Comparison of ENCODE assay signal across 20 cellular contexts in genomic region chr17:40810505-40810904, GRCh38. TPM values are rescaled to one million over a fixed set of nuclear protein-coding genes. Genes with fewer than 3 reads are reported as not detected.
DNase-seq lines count a peak whose midpoint lies in the region; ATAC-seq, FAIRE-seq and TF ChIP-seq lines count a peak whose summit lies in the region.
"Had no signal": no experiment of that assay in that cellular context is flagged by ENCODE, and none has a peak within 500 bp of the region (broad histone marks: within the 10 kb centered on the region; RNA-seq: fewer than 3 reads in every experiment).

No MANE protein-coding gene starts in this region.

- ATAC-seq in foreskin keratinocyte: no peak
- ATAC-seq: gastroesophageal sphincter had no signal

- H3K9me3 ChIP-seq in SJSA1 (replicated peaks): no peaks in the 10 kb centered on the region
- peaks cover 7% of the 10 kb centered on the region for H3K9me3 ChIP-seq in WERI-Rb-1 (ENCODE audit: severe bottlenecking)
- H3K9me3 ChIP-seq: gastroesophageal sphincter had no signal

- H3K27me3 ChIP-seq in SJSA1 (replicated peaks): no peaks in the 10 kb centered on the region
- peaks cover 6% of the 10 kb centered on the region for H3K27me3 ChIP-seq in foreskin keratinocyte
- peaks cover 73% of the 10 kb centered on the region for H3K27me3 ChIP-seq in WERI-Rb-1 (ENCODE audit: insufficient read depth, low read depth, severe bottlenecking)

- H3K4me3 ChIP-seq in SJSA1: no peak overlapping the region
- H3K4me3 ChIP-seq in WERI-Rb-1 (ENCODE audit: low read depth, low read length): no peak overlapping the region
- H3K4me3 ChIP-seq: gastroesophageal sphincter, stomach had no signal

- H3K27ac ChIP-seq in SJSA1 (peak overlapping the region; percentile 78), foreskin keratinocyte (no peak overlapping the region), WERI-Rb-1 (no peak overlapping the region), caudate nucleus (ENCODE audit: low read depth, low read length) (no peak overlapping the region)
- H3K27ac ChIP-seq: gastroesophageal sphincter, HL-60, stomach had no signal

- DNase-seq in A172 (ENCODE audit: low spot score) (peak; percentile 67), H54 (ENCODE audit: insufficient read length, low spot score) (peak; percentile 24), SJSA1 (ENCODE audit: low read depth in 1 of 2, low spot score in 2 of 2) (peak in 1 of 2 experiments; percentile 66), foreskin keratinocyte (peak; percentile 65 to 71), D341Med (ENCODE audit: low spot score) (no peak), WERI-Rb-1 (no peak), HuH-7 (ENCODE audit: low spot score) (no peak), caudate nucleus (lab: John Stamatoyannopoulos, UW) (no peak)
- DNase-seq: endodermal cell, GF-D8, Karpas-422, NCI-H1694, NCI-H524, stomach had no signal

- FAIRE-seq in H54 (lab: Jason Lieb, UNC): peak; percentile 43

- no peak for TF ChIP-seq POLR2A in H54 (IDR thresholded peaks at IDR 0.05; ENCODE audit: low read depth, low read length)

- no peak for TF ChIP-seq CTCF in foreskin keratinocyte (conservative IDR thresholded peaks at IDR 0.05)
- no peak for TF ChIP-seq CTCF in WERI-Rb-1 (IDR thresholded peaks at IDR 0.05; ENCODE audit: low read depth, low read length)

- H3K36me3 ChIP-seq in SJSA1: no peaks in the 10 kb centered on the region
- no peaks in the 10 kb centered on the region for H3K36me3 ChIP-seq in WERI-Rb-1
- H3K36me3 ChIP-seq: gastroesophageal sphincter, stomach had no signal

- H3K4me1 ChIP-seq in SJSA1 (replicated peaks) (peaks cover 36% of the 10 kb centered on the region), foreskin keratinocyte (peaks cover 10% of the 10 kb centered on the region)
- H3K4me1 ChIP-seq: gastroesophageal sphincter, stomach had no signal

RNA-seq across cellular contexts. Expression of gene KRT28, which starts 10.7 kb away (rescaled TPM):
- not detected in 2 replicates for total RNA-seq in A172 (2014; rRNA removed; shearing (Covaris generic))
- not detected in 2 replicates for total RNA-seq in SJSA1 (2014; rRNA removed; shearing (Covaris generic))
- not detected in 2 replicates for total RNA-seq in foreskin keratinocyte
- not detected in 2 replicates for polyA plus RNA-seq in foreskin keratinocyte
- total RNA-seq: endodermal cell, gastroesophageal sphincter, H4, mesenteric fat pad, stomach, urinary bladder had no signal
- polyA plus RNA-seq: neural cell, stomach, urinary bladder had no signal

RNA-seq across cellular contexts. Expression of gene KRT10, which starts 11.9 kb away (rescaled TPM):
- total RNA-seq in A172 (2014; rRNA removed; shearing (Covaris generic)): 28.5 and 34.7 TPM in 2 replicates
- 29.7 and 73.0 TPM in 2 replicates for total RNA-seq in SJSA1 (2014; rRNA removed; shearing (Covaris generic))
- 33.0 and 35.9 TPM in 2 replicates for total RNA-seq in foreskin keratinocyte
- polyA plus RNA-seq in foreskin keratinocyte: 71.3 and 72.4 TPM in 2 replicates

RNA-seq across cellular contexts. Expression of gene KRT27, which starts 28.2 kb away (rescaled TPM):
- not detected in 2 replicates for total RNA-seq in A172 (2014; rRNA removed; shearing (Covaris generic))
- not detected in 2 replicates for total RNA-seq in SJSA1 (2014; rRNA removed; shearing (Covaris generic))
- total RNA-seq in foreskin keratinocyte: not detected in 2 replicates
- not detected in 2 replicates for polyA plus RNA-seq in foreskin keratinocyte
- total RNA-seq: endodermal cell, gastroesophageal sphincter, H4, mesenteric fat pad, stomach, urinary bladder had no signal
- polyA plus RNA-seq: neural cell, stomach, urinary bladder had no signal

RNA-seq across cellular contexts. Expression of gene KRT26, which starts 38.5 kb away (rescaled TPM):
- total RNA-seq in A172 (2014; rRNA removed; shearing (Covaris generic)): not detected in 2 replicates
- not detected in 2 replicates for total RNA-seq in SJSA1 (2014; rRNA removed; shearing (Covaris generic))
- not detected in 2 replicates for total RNA-seq in foreskin keratinocyte
- polyA plus RNA-seq in foreskin keratinocyte: not detected in 2 replicates
- total RNA-seq: endodermal cell, gastroesophageal sphincter, H4, mesenteric fat pad, stomach, urinary bladder had no signal
- polyA plus RNA-seq: neural cell, stomach, urinary bladder had no signal

RNA-seq across cellular contexts. Expression of gene KRT25, which starts 55.4 kb away (rescaled TPM):
- not detected in 2 replicates for total RNA-seq in A172 (2014; rRNA removed; shearing (Covaris generic))
- total RNA-seq in SJSA1 (2014; rRNA removed; shearing (Covaris generic)): not detected in 2 replicates
- not detected in 2 replicates for total RNA-seq in foreskin keratinocyte
- polyA plus RNA-seq in foreskin keratinocyte: not detected in 2 replicates
- total RNA-seq: endodermal cell, gastroesophageal sphincter, H4, mesenteric fat pad, stomach, urinary bladder had no signal
- polyA plus RNA-seq: stomach, urinary bladder had no signal

Comparison
In these comparisons a context has a peak if more than half of its experiments do, and no peak if none do; other contexts are left out.
1. DNase-seq: peak in A172 (single experiment), H54 (single experiment) and foreskin keratinocyte (2 of 2); none in D341Med (single experiment), WERI-Rb-1 (single experiment), HuH-7 (single experiment) and caudate nucleus (0 of 61).